In genomic region chr11:66686100-66686785, GRCh38 we compare ENCODE assay signal across 25 cellular contexts. TPM values are rescaled to one million over a fixed set of nuclear protein-coding genes. Genes with fewer than 3 reads are reported as not detected.
DNase-seq lines count a peak whose midpoint lies in the region; ATAC-seq and FAIRE-seq lines count a peak whose summit lies in the region.
"Had no signal": no experiment of that assay in that cellular context is flagged by ENCODE, and none has a peak within 500 bp of the region (broad histone marks: within the 10 kb centered on the region; RNA-seq: fewer than 3 reads in every experiment).

No MANE protein-coding gene starts in this region.

- ATAC-seq in HG02610 (IDR thresholded peaks at IDR 0.05; ENCODE audit: unreplicated experiment), result no peak
- ATAC-seq in sciatic nerve, result no peak
- ATAC-seq: stimulated activated naive B cell treated with anti-CD40 and anti-IgM and Interleukin-4, amounts not matched to agents 10 μg/mL and 1 μg/mL and 100 μg/mL, for 72 hours; WTC11 had no signal

- DNase-seq in H7, result peak; percentile 42
- DNase-seq in amniotic epithelial cell (ENCODE audit: low read depth), result peak; percentile 18
- peak; percentile 85 for DNase-seq in islet precursor cell
- no peak for DNase-seq in NCI-H345 treated with DMSO at 0.1 percent for 48 hours (lab: John Stamatoyannopoulos, UW; ENCODE audit: unreplicated experiment)
- no peak for DNase-seq in urothelium cell line (ENCODE audit: low spot score)
- no peak for DNase-seq in sciatic nerve (ENCODE audit: low spot score)
- DNase-seq: activated CD4-positive, alpha-beta T cell treated with anti-CD3 and anti-CD28 coated beads, Interleukin-2, amount 50 U/mL, for 48 hours; activated gamma-delta T cell treated with Interleukin-2 at 50 U/mL for 16 hours; amygdala; DMS153; GM23248; head of caudate nucleus; KG1; NCI-H1694; NCI-H774; PC-9; stimulated activated naive B cell treated with anti-CD40 and anti-IgM and Interleukin-4, amounts not matched to agents 10 μg/mL and 1 μg/mL and 100 μg/mL, for 72 hours had no signal

- peaks cover 1% of the 10 kb centered on the region for H3K36me3 ChIP-seq in H7 (replicated peaks; ENCODE audit: control insufficient read depth, insufficient read depth, low read length)
- H3K36me3 ChIP-seq: esophagus muscularis mucosa, sigmoid colon, thoracic aorta had no signal

- FAIRE-seq in urothelium cell line (lab: Jason Lieb, UNC), result no peak
- FAIRE-seq: GM12891, pancreas had no signal

- no peaks in the 10 kb centered on the region for H3K27me3 ChIP-seq in H7 (ENCODE audit: control insufficient read depth, insufficient read depth, low read length)
- H3K27me3 ChIP-seq: esophagus muscularis mucosa, pancreas, sigmoid colon had no signal

- intact Hi-C loops in sciatic nerve (cut with DNase I), result no loop called here

- peak overlapping the region in 20 of 21 experiments; percentile 18 to 87 (median 70) for H3K27ac ChIP-seq in skin epidermis
- H3K27ac ChIP-seq: esophagus muscularis mucosa, GM23248, pancreas, PC-9, sigmoid colon, thoracic aorta had no signal

- H3K4me3 ChIP-seq in H7 (ENCODE audit: insufficient read depth, low read depth, low read length) (no peak overlapping the region), skin epidermis (peak overlapping the region in 1 of 7 experiments; percentile 1)
- H3K4me3 ChIP-seq: esophagus muscularis mucosa, GM23248, pancreas, PC-9, sigmoid colon, thoracic aorta had no signal

RNA-seq across cellular contexts. Expression of gene RBM4B, which starts 8.6 kb away (rescaled TPM):
- total RNA-seq in H7 (2014; rRNA removed; shearing (Covaris generic)), result 13.1 and 21.8 TPM in 2 replicates
- total RNA-seq in sciatic nerve, result 23.7 TPM

RNA-seq across cellular contexts. Expression of gene SPTBN2, which starts 42.8 kb away (rescaled TPM):
- 39.2 and 51.2 TPM in 2 replicates for total RNA-seq in H7 (2014; rRNA removed; shearing (Covaris generic))
- total RNA-seq in sciatic nerve, result 6.6 TPM

RNA-seq across cellular contexts. Expression of gene RBM4, which starts 47.7 kb away (rescaled TPM):
- total RNA-seq in H7 (2014; rRNA removed; shearing (Covaris generic)), result 120 and 134 TPM in 2 replicates
- 88.6 TPM for total RNA-seq in sciatic nerve

Comparison
In these comparisons a context has a peak if more than half of its experiments do, and no peak if none do; other contexts are left out.
1. DNase-seq: peak in H7 (single experiment), amniotic epithelial cell (single experiment) and islet precursor cell (single experiment); none in NCI-H345 treated with DMSO at 0.1 percent for 48 hours (single experiment), urothelium cell line (single experiment) and sciatic nerve (single experiment).